ENCODE assay signal across 8 cellular contexts in genomic region chr7:5425507-5426225, GRCh38. TPM values are rescaled to one million over a fixed set of nuclear protein-coding genes. Genes with fewer than 3 reads are reported as not detected.
DNase-seq lines count a peak whose midpoint lies in the region; ATAC-seq, FAIRE-seq and TF ChIP-seq lines count a peak whose summit lies in the region.

No MANE protein-coding gene starts in this region.

- ATAC-seq in psoas muscle: peak; percentile 25 to 54 (median 38)

- H2AFZ ChIP-seq in astrocyte (ENCODE audit: low read depth, low read length) (no peak overlapping the region), hepatocyte (no peak overlapping the region)

- H3K9ac ChIP-seq in BLaER1: no peak overlapping the region
- H3K9ac ChIP-seq in astrocyte (ENCODE audit: low read length): peak overlapping the region; percentile 97

- no peaks in the 10 kb centered on the region for H3K27me3 Mint-ChIP-seq in astrocyte (ENCODE audit: low read depth, unreplicated experiment)

- H3K9me3 Mint-ChIP-seq in astrocyte (ENCODE audit: unreplicated experiment): no peaks in the 10 kb centered on the region

- peak overlapping the region; percentile 99; the same call in 1 of the 2 replicates for H3K4me2 ChIP-seq in BLaER1
- peak overlapping the region; percentile 84 for H3K4me2 ChIP-seq in astrocyte (ENCODE audit: low read length)
- peak overlapping the region; percentile 98 for H3K4me2 ChIP-seq in hepatocyte

- H3K36me3 ChIP-seq in BLaER1 (no peaks in the 10 kb centered on the region), astrocyte (ENCODE audit: insufficient read depth, low read length) (no peaks in the 10 kb centered on the region), hepatocyte (replicated peaks; ENCODE audit: insufficient read depth, low read depth) (no peaks in the 10 kb centered on the region), psoas muscle (ENCODE audit: insufficient read depth in 1 of 2, low read depth in 1 of 2) (no peaks in the 10 kb centered on the region)

- DNase-seq in HK-2 (ENCODE audit: unreplicated experiment) (peak; percentile 60), NCI-H526 treated with DMSO at 0.1 percent for 48 hours (lab: John Stamatoyannopoulos, UW) (peak; percentile 86), astrocyte (ENCODE audit: low read depth) (peak; percentile 80), hepatocyte (ENCODE audit: low spot score) (peak; percentile 88), psoas muscle (peak; percentile 69 to 83), MV-4-11 (lab: John Stamatoyannopoulos, UW) (no peak)
- DNase-seq in activated CD4-positive, CD25-positive, alpha-beta regulatory T cell (lab: John Stamatoyannopoulos, UW): no peak

- intact Hi-C loops in psoas muscle (cut with DNase I): no loop called here

- peaks cover 73% of the 10 kb centered on the region for H3K4me1 ChIP-seq in BLaER1
- H3K4me1 ChIP-seq in astrocyte (ENCODE audit: insufficient read depth, low read length): peaks cover 31% of the 10 kb centered on the region
- peaks cover 5% of the 10 kb centered on the region for H3K4me1 ChIP-seq in hepatocyte (ENCODE audit: insufficient read depth)
- peaks cover 14% of the 10 kb centered on the region for H3K4me1 ChIP-seq in psoas muscle

- FAIRE-seq in astrocyte (lab: Jason Lieb, UNC): no peak

- H3K4me3 ChIP-seq in BLaER1: no peak overlapping the region
- peak overlapping the region; percentile 83 for H3K4me3 ChIP-seq in astrocyte (ENCODE audit: insufficient read depth, low read depth, low read length)
- peak overlapping the region; percentile 89 for H3K4me3 ChIP-seq in hepatocyte
- peak overlapping the region; percentile 99 for H3K4me3 ChIP-seq in psoas muscle

- H3K27me3 ChIP-seq in BLaER1 (peaks cover 98% of the 10 kb centered on the region), astrocyte (ENCODE audit: insufficient read depth, low read length) (no peaks in the 10 kb centered on the region), hepatocyte (no peaks in the 10 kb centered on the region), psoas muscle (ENCODE audit: insufficient read depth in 3 of 3, low read length in 2 of 3) (no peaks in the 10 kb centered on the region)

- H4K20me1 ChIP-seq in BLaER1 (peaks cover 94% of the 10 kb centered on the region), astrocyte (ENCODE audit: insufficient read depth, low read length) (peaks cover 33% of the 10 kb centered on the region), hepatocyte (ENCODE audit: insufficient read depth, poor library complexity, severe bottlenecking) (peaks cover 9% of the 10 kb centered on the region)

- under 1% methylated on average over 25 of the region's 38 CpGs for WGBS in hepatocyte (ENCODE audit: low lambda C conversion rate, missing lambda C conversion rate)
- 0 to 1% (median 0%) methylated on average over 36 to 38 of the region's 38 CpGs for WGBS in psoas muscle, 3 donors

- TF ChIP-seq CTCF in astrocyte (IDR thresholded peaks at IDR 0.05; ENCODE audit: insufficient read depth, low read depth, low read length) (no peak), hepatocyte (IDR thresholded peaks at IDR 0.05; ENCODE audit: poor library complexity) (no peak), psoas muscle (IDR thresholded peaks at IDR 0.05) (no peak)

- peak overlapping the region; percentile 99 for H3K27ac Mint-ChIP-seq in astrocyte (ENCODE audit: unreplicated experiment)

- H3K79me2 ChIP-seq in astrocyte (ENCODE audit: insufficient read depth, low read length): peaks cover 89% of the 10 kb centered on the region
- peaks cover 88% of the 10 kb centered on the region for H3K79me2 ChIP-seq in hepatocyte

- no peaks in the 10 kb centered on the region for H3K36me3 Mint-ChIP-seq in astrocyte (ENCODE audit: low read depth, unreplicated experiment)

- peaks cover 5% of the 10 kb centered on the region for H3K4me1 Mint-ChIP-seq in astrocyte (ENCODE audit: low read depth, unreplicated experiment)

- H3K9me2 ChIP-seq in hepatocyte (replicated peaks; ENCODE audit: insufficient read depth): no peaks in the 10 kb centered on the region

- H3K4me3 Mint-ChIP-seq in astrocyte (ENCODE audit: unreplicated experiment): peak overlapping the region; percentile 97

- no peak overlapping the region for H3K27ac ChIP-seq in BLaER1
- peak overlapping the region; percentile 90 for H3K27ac ChIP-seq in astrocyte (ENCODE audit: low read depth, low read length)
- peak overlapping the region; percentile 99 for H3K27ac ChIP-seq in hepatocyte
- peak overlapping the region; percentile 100 for H3K27ac ChIP-seq in psoas muscle

- H3K9me3 ChIP-seq in BLaER1 (no peaks in the 10 kb centered on the region), astrocyte (ENCODE audit: insufficient read depth, low read depth, low read length) (no peaks in the 10 kb centered on the region), hepatocyte (ENCODE audit: low read depth) (no peaks in the 10 kb centered on the region), psoas muscle (no peaks in the 10 kb centered on the region)

RNA-seq across cellular contexts. Expression of gene TNRC18, which starts 2.0 kb away (rescaled TPM):
- total RNA-seq in astrocyte (77.8 and 84.3 TPM in 2 replicates), hepatocyte (28.2 and 52.8 TPM in 2 replicates), psoas muscle (10 to 100 TPM; 18.5 to 27.9 (median 23.8) TPM)
- polyA plus RNA-seq in hepatocyte (15.2 and 18.1 TPM in 2 replicates), psoas muscle (10 to 100 TPM in 1 of 3 donors, 1 to 10 TPM in 2; 5.9 to 15.8 (median 7.3) TPM)

Comparison
In these comparisons a context has a peak if more than half of its experiments do, and no peak if none do; other contexts are left out.
1. DNase-seq: peak in HK-2 (single experiment), NCI-H526 treated with DMSO at 0.1 percent for 48 hours (single experiment), astrocyte (single experiment), hepatocyte (single experiment) and psoas muscle (2 of 2); none in MV-4-11 (single experiment) and activated CD4-positive, CD25-positive, alpha-beta regulatory T cell (0 of 4).
2. Peak in every context shown above with its lines, with median percentiles within 50 percentile points of each other: H3K4me2 ChIP-seq.